ENCODE assay signal across 8 cellular contexts in the genomic region with DNA sequence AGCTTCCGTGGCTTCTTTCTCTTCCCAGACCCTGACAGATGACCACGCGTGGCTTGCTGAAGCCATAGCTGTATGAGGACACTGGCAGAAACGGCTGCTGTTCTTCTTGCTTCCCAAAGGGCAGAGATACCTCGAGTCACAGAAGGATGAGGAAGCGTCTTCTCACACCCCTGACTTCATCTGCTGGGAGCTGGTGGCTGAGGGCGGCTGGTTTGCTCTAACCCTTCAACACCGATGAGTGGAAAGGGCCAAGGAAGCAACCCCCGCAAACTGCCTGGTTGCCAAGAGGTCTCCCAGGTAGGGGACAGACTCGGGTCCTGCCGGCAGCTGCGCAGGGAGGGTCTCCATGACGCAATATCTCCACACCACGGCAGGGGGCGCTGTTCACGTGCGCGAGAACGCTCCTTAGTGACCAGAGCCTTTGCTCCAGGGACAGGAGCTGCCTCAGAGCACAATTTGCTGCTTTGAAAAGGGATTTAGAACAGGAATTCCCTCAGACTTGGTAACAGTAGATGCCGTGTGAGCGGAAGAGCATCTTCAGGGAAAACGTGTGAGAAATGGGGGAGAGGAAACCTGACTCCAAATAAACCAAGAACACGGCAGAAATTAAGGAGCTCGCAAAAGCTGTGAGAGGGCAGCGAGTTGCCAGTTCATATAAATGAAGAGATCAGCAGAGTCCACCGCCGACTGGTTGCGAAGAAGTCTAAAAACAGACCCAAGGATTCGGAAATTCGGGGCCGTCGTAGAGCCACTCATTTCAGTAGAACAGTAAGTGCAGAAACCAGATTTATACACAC.
DNase-seq lines count a peak whose midpoint lies in the region; ATAC-seq, FAIRE-seq and TF ChIP-seq lines count a peak whose summit lies in the region.

No MANE protein-coding gene starts in this region.

- no peak for TF ChIP-seq EP300 in A549 (IDR thresholded peaks at IDR 0.05)

- WGBS in A549 (ENCODE audit: missing lambda C conversion rate), result 17% methylated on average over 32 of the region's 32 CpGs

- TF ChIP-seq POLR2A in A549 (IDR thresholded peaks at IDR 0.05; ENCODE audit: low read length), result no peak

- ATAC-seq in A549 (peak; percentile 81 to 97; a peak in 5 of 6 replicates), GM18502 (IDR thresholded peaks at IDR 0.05; ENCODE audit: poor library complexity, unreplicated experiment) (peak; percentile 65), foreskin keratinocyte (peak; percentile 61)

- TF ChIP-seq CTCF in A549 (IDR thresholded peaks at IDR 0.05), result peak; percentile 68
- TF ChIP-seq CTCF in foreskin keratinocyte (conservative IDR thresholded peaks at IDR 0.05), result peak; percentile 86

- H3K9me3 ChIP-seq in A549, result no peaks in the 10 kb centered on the region

- peaks cover 12% of the 10 kb centered on the region; the same call in 2 of the 3 replicates for H3K4me1 ChIP-seq in A549
- peaks cover 9% of the 10 kb centered on the region for H3K4me1 ChIP-seq in foreskin keratinocyte

- H3K4me2 ChIP-seq in A549, result peak overlapping the region; percentile 65

- peaks cover 13% of the 10 kb centered on the region for H3K27me3 ChIP-seq in foreskin keratinocyte

- POLR2A ChIA-PET in A549 (lab: Yijun Ruan, JAX), result no interaction called here

- CTCF ChIA-PET in A549 (lab: Yijun Ruan, JAX), result interaction anchor here (0.6 to 2.7 kb wide), 47 partner anchors 9 to 872 kb away, joined by 3 to 39 read pairs (median 4); no protein-coding TSS in a partner anchor

- no peak overlapping the region for H3K27ac ChIP-seq in A549
- no peak overlapping the region for H3K27ac ChIP-seq in foreskin keratinocyte

- peak; percentile 76 to 78 for TF ChIP-seq RAD21 in A549 (conservative IDR thresholded peaks at IDR 0.05 in 1 of 2, IDR thresholded peaks at IDR 0.05 in 1 of 2)

- H3K4me3 ChIP-seq in A549, result no peak overlapping the region

- DNase-seq in A549 (ENCODE audit: low read depth in 1 of 2, low spot score in 1 of 2) (peak; percentile 46 to 51), KG1 (lab: John Stamatoyannopoulos, UW) (peak; percentile 48), RPMI8226 (peak; percentile 75), activated gamma-delta T cell (lab: John Stamatoyannopoulos, UW) (peak; percentile 30), foreskin keratinocyte (peak in 1 of 2 donors; percentile 32), occipital lobe (lab: John Stamatoyannopoulos, UW) (peak; percentile 56), superior temporal gyrus (ENCODE audit: extremely low spot score) (peak; percentile 92)

- no peak for FAIRE-seq in A549 (lab: Jason Lieb, UNC)

TF ChIP-seq in A549, 52 proteins besides CTCF, POLR2A, EP300 and RAD21:
- TF ChIP-seq CEBPB (IDR thresholded peaks at IDR 0.05), result peak in 1 of 2 experiments; percentile 85; a peak in 2 of 4 replicates
- peak; percentile 73 for TF ChIP-seq SMC3 (IDR thresholded peaks at IDR 0.05)
- no peak for TF ChIP-seq HDAC2 (IDR thresholded peaks at IDR 0.05)
